Comparison of ENCODE assay signal across 16 cellular contexts in the genomic region with DNA sequence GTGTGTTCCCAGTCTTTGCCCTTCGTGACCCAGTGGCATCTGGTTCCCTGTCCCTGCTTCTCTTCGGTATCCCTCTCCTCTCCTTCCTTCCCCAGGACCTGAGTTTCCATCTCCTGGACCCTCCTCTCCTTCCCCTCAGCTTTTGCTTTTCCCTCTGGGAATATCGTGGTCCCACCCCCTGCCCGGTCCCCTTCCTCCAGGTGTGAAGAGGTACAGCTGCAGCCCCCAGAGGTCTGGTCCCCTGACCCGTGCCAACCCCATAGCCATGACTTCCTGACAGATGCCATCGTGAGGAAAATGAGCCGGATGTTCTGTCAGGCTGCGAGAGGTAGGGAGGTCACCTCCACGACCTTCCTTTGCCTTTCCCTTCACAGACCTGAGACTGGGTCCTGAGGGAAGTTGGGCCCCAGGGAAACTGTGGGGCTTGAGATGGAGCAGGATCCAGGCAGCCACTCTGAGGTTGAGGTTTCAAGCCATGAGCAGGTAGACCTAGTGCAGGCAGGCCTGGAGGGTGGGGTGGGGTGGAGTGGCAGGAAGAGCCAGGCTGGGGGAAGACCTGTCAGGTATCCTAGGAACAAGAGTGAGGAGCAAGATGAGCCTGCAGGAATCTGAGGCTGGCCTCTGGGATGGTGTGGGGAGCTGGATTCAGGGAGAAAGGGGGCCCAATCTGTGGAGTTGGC. TPM values are rescaled to one million over a fixed set of nuclear protein-coding genes. Genes with fewer than 3 reads are reported as not detected.
DNase-seq lines count a peak whose midpoint lies in the region; ATAC-seq, FAIRE-seq and TF ChIP-seq lines count a peak whose summit lies in the region.
"Had no signal": no experiment of that assay in that cellular context is flagged by ENCODE, and none has a peak within 500 bp of the region (broad histone marks: within the 10 kb centered on the region; RNA-seq: fewer than 3 reads in every experiment).

No MANE protein-coding gene starts in this region.

- no peaks in the 10 kb centered on the region for H3K27me3 Mint-ChIP-seq in activated CD4-positive, alpha-beta memory T cell treated with anti-CD3 and anti-CD28 coated beads, Interleukin-2, amount 10 ng/mL, durations not matched to agents 7 days and 5 days
- H3K27me3 Mint-ChIP-seq in activated CD4-positive, alpha-beta memory T cell treated with anti-CD3 and anti-CD28 coated beads for 36 hours = no peaks in the 10 kb centered on the region
- H3K27me3 Mint-ChIP-seq in osteocyte (ENCODE audit: unreplicated experiment) = no peaks in the 10 kb centered on the region

- POLR2A ChIA-PET in activated CD4-positive, alpha-beta memory T cell treated with anti-CD3 and anti-CD28 coated beads, Interleukin-2, amount 10 ng/mL, durations not matched to agents 7 days and 5 days (lab: Charles Lee) = interaction anchor here (30.9 to 31.8 kb wide), 2 partner anchors 4 to 15 kb away, joined by 1091 read pairs; partner anchors contain the start of genes RACK1, TRIM41 and TRIM52
- POLR2A ChIA-PET in activated CD4-positive, alpha-beta memory T cell treated with anti-CD3 and anti-CD28 coated beads for 36 hours (lab: Charles Lee) = interaction anchor here (1.4 to 2.5 kb wide), 4 partner anchors 9 to 49 kb away, joined by 3 to 30 read pairs (median 10); partner anchors contain the start of gene TRIM41
- POLR2A ChIA-PET in IMR-90 (lab: Charles Lee; ENCODE audit: unreplicated experiment) = no interaction called here
- POLR2A ChIA-PET in GM12878 (lab: Charles Lee) = interaction anchor here (3.0 kb wide), 1 partner anchor 9 kb away, joined by 10 read pairs; no protein-coding TSS in a partner anchor

- no peak overlapping the region for H3K18ac ChIP-seq in IMR-90 (ENCODE audit: low read depth, low read length)

- DNase-seq in activated CD4-positive, alpha-beta memory T cell treated with anti-CD3 and anti-CD28 coated beads, Interleukin-2, amount 10 ng/mL, durations not matched to agents 7 days and 5 days = no peak
- DNase-seq in activated CD4-positive, alpha-beta memory T cell treated with anti-CD3 and anti-CD28 coated beads for 36 hours = no peak
- DNase-seq in IMR-90 (no peak), GM12878 (ENCODE audit: low read depth, low spot score) (no peak), osteocyte (ENCODE audit: extremely low spot score, unreplicated experiment) (no peak), body of pancreas (no peak)
- no peak for DNase-seq in stimulated activated CD4-positive, alpha-beta T cell treated with anti-CD3 and anti-CD28 coated beads, Interleukin-15, amount 100 ng/mL, for 24 hours
- DNase-seq: COR-L47, GOT3, mammary epithelial cell, NCI-H2029, NCI-H774, Right ventricle myocardium superior had no signal

- no peak overlapping the region for H2AFZ ChIP-seq in IMR-90 (replicated peaks; ENCODE audit: low read length, poor library complexity)
- H2AFZ ChIP-seq in GM12878 (ENCODE audit: control insufficient read depth, low read depth, low read length) = no peak overlapping the region

- H4K20me1 ChIP-seq in IMR-90 (ENCODE audit: insufficient read depth, low read length) (peaks cover 52% of the 10 kb centered on the region), GM12878 (ENCODE audit: control insufficient read depth, insufficient read depth) (peaks cover 6% of the 10 kb centered on the region)

- H3K9me3 ChIP-seq in IMR-90 (ENCODE audit: control insufficient read depth, insufficient read depth, low read length) (no peaks in the 10 kb centered on the region), GM12878 (replicated peaks; ENCODE audit: control insufficient read depth, insufficient read depth, low read length) (no peaks in the 10 kb centered on the region), body of pancreas (no peaks in the 10 kb centered on the region)

- TF ChIP-seq EP300 in GM12878 (IDR thresholded peaks at IDR 0.05; ENCODE audit: borderline replicate concordance in 1 of 2, control insufficient read depth in 1 of 2, low read depth in 2 of 2, low read length in 2 of 2) = no peak

- TF ChIP-seq RAD21 in IMR-90 (IDR thresholded peaks at IDR 0.05; ENCODE audit: low read length) (no peak), GM12878 (IDR thresholded peaks at IDR 0.05; ENCODE audit: insufficient read depth, low read depth, low read length) (no peak)

- H3K36me3 ChIP-seq in IMR-90 (ENCODE audit: control insufficient read depth, insufficient read depth, low read length) (peaks cover 69% of the 10 kb centered on the region), GM12878 (ENCODE audit: control insufficient read depth in 2 of 2, insufficient read depth in 2 of 2, low read length in 1 of 2) (peaks cover 29 to 43% of the 10 kb centered on the region in 2 experiments), body of pancreas (replicated peaks in 1 of 2; ENCODE audit: insufficient read depth in 1 of 2, low read depth in 2 of 2) (peaks cover 7 to 34% of the 10 kb centered on the region in 2 donors)

- peaks cover 16 to 36% of the 10 kb centered on the region in 2 experiments for H3K79me1 ChIP-seq in IMR-90 (ENCODE audit: low read depth in 1 of 2, low read length in 2 of 2)

- H3K4me2 ChIP-seq in IMR-90 (ENCODE audit: low read depth, low read length) = no peak overlapping the region
- no peak overlapping the region for H3K4me2 ChIP-seq in GM12878 (ENCODE audit: control insufficient read depth, insufficient read depth)

- SMC1A ChIA-PET in GM12878 (lab: Charles Lee; ENCODE audit: uncharacterized antibody, unreplicated experiment) = no interaction called here

- dilution Hi-C loops in IMR-90 (cut with HindIII; ENCODE audit: low sequenced_read_pairs, unreplicated experiment) = no loop called here

- H2BK20ac ChIP-seq in IMR-90 (ENCODE audit: low read depth, low read length) = no peak overlapping the region

- intact Hi-C loops in activated CD4-positive, alpha-beta memory T cell treated with anti-CD3 and anti-CD28 coated beads for 36 hours (cut with micrococcal nuclease) = no loop called here
- intact Hi-C loops in IMR-90 (cut with micrococcal nuclease) (no loop called here), GM12878 (cut with micrococcal nuclease; ENCODE audit: unreplicated experiment) (no loop called here), body of pancreas (cut with DNase I) (no loop called here)

- no peak for FAIRE-seq in GM12878 (lab: Jason Lieb, UNC)

- BruUV-seq in IMR-90 (replicated peaks; lab: Mats Ljungman, UMichigan) (no TSS peak), GM12878 (replicated peaks; lab: Mats Ljungman, UMichigan) (no TSS peak)

- no peaks in the 10 kb centered on the region for H3K27me3 ChIP-seq in IMR-90 (ENCODE audit: control insufficient read depth, insufficient read depth, low read length)
- H3K27me3 ChIP-seq in GM12878 (replicated peaks in 1 of 2; ENCODE audit: control insufficient read depth in 2 of 2, insufficient read depth in 2 of 2, low read length in 1 of 2) = no peaks in the 10 kb centered on the region
- no peaks in the 10 kb centered on the region for H3K27me3 ChIP-seq in body of pancreas

- no peak overlapping the region for H4K8ac ChIP-seq in IMR-90 (ENCODE audit: low read depth in 2 of 2, low read length in 2 of 2)

- no peak overlapping the region for H2AK9ac ChIP-seq in IMR-90 (replicated peaks; ENCODE audit: low read depth, low read length, poor library complexity)

- no peak overlapping the region for H3K23ac ChIP-seq in IMR-90 (ENCODE audit: low read depth, low read length)

- TF ChIP-seq CTCF in IMR-90 (conservative IDR thresholded peaks at IDR 0.05; ENCODE audit: low read depth, low read length) = no peak
- TF ChIP-seq CTCF in GM12878 (IDR thresholded peaks at IDR 0.05 in 2 of 3, conservative IDR thresholded peaks at IDR 0.05 in 1 of 3; ENCODE audit: control insufficient read depth in 2 of 3, extremely low read depth in 1 of 3, insufficient read depth in 1 of 3, low read depth in 3 of 3, low read length in 3 of 3) = no peak
- no peak for TF ChIP-seq CTCF in osteocyte (IDR thresholded peaks at IDR 0.05)
- TF ChIP-seq CTCF in body of pancreas (IDR thresholded peaks at IDR 0.05) = no peak

- no peak overlapping the region for H2BK5ac ChIP-seq in IMR-90 (ENCODE audit: low read depth, low read length, poor library complexity, severe bottlenecking)

- H2BK15ac ChIP-seq in IMR-90 (ENCODE audit: low read depth, low read length) = no peak overlapping the region

- H3K56ac ChIP-seq in IMR-90 (ENCODE audit: extremely low read depth, insufficient read depth, low read length) = no peak overlapping the region

- RAD21 ChIA-PET in GM12878 (lab: Charles Lee; ENCODE audit: unreplicated experiment) = no interaction called here

- H2BK120ac ChIP-seq in IMR-90 (ENCODE audit: low read depth, low read length) = no peak overlapping the region

- in situ Hi-C loops in IMR-90 (cut with MboI; ENCODE audit: low sequenced_read_pairs) = no loop called here
- in situ Hi-C loops in GM12878 (cut with MboI) = no loop called here

- no peaks in the 10 kb centered on the region; the same call in 1 of the 2 replicates for H3K9me1 ChIP-seq in IMR-90 (ENCODE audit: insufficient read depth, low read length)

- no peak overlapping the region for H3K4me3 Mint-ChIP-seq in activated CD4-positive, alpha-beta memory T cell treated with anti-CD3 and anti-CD28 coated beads, Interleukin-2, amount 10 ng/mL, durations not matched to agents 7 days and 5 days
- H3K4me3 Mint-ChIP-seq in activated CD4-positive, alpha-beta memory T cell treated with anti-CD3 and anti-CD28 coated beads for 36 hours = no peak overlapping the region
- no peak overlapping the region for H3K4me3 Mint-ChIP-seq in osteocyte (ENCODE audit: unreplicated experiment)

- H3K79me2 ChIP-seq in GM12878 (ENCODE audit: control insufficient read depth, insufficient read depth, low read length) = peaks cover 7% of the 10 kb centered on the region

- H3K9ac ChIP-seq in IMR-90 (ENCODE audit: low read depth, low read length) (no peak overlapping the region), GM12878 (ENCODE audit: control insufficient read depth, insufficient read depth, low read length) (no peak overlapping the region)

- H3K27ac Mint-ChIP-seq in activated CD4-positive, alpha-beta memory T cell treated with anti-CD3 and anti-CD28 coated beads, Interleukin-2, amount 10 ng/mL, durations not matched to agents 7 days and 5 days = peak overlapping the region; percentile 42
- no peak overlapping the region for H3K27ac Mint-ChIP-seq in activated CD4-positive, alpha-beta memory T cell treated with anti-CD3 and anti-CD28 coated beads for 36 hours
- peak overlapping the region; percentile 41 for H3K27ac Mint-ChIP-seq in osteocyte (ENCODE audit: unreplicated experiment)

- no peak overlapping the region for H3K14ac ChIP-seq in IMR-90 (replicated peaks; ENCODE audit: low read depth, low read length)

- H4K91ac ChIP-seq in IMR-90 (ENCODE audit: insufficient read depth, low read depth, low read length) = no peak overlapping the region

- TF ChIP-seq POLR2A in IMR-90 (IDR thresholded peaks at IDR 0.05; ENCODE audit: low read depth, low read length) (no peak), GM12878 (IDR thresholded peaks at IDR 0.05; ENCODE audit: low read depth, low read length) (peak; percentile 4; the same call in 1 of the 2 replicates), body of pancreas (IDR thresholded peaks at IDR 0.05) (no peak)

- no peaks in the 10 kb centered on the region for H3K9me3 Mint-ChIP-seq in activated CD4-positive, alpha-beta memory T cell treated with anti-CD3 and anti-CD28 coated beads, Interleukin-2, amount 10 ng/mL, durations not matched to agents 7 days and 5 days
- no peaks in the 10 kb centered on the region for H3K9me3 Mint-ChIP-seq in activated CD4-positive, alpha-beta memory T cell treated with anti-CD3 and anti-CD28 coated beads for 36 hours
- no peaks in the 10 kb centered on the region for H3K9me3 Mint-ChIP-seq in osteocyte (ENCODE audit: unreplicated experiment)

- H3K36me3 Mint-ChIP-seq in activated CD4-positive, alpha-beta memory T cell treated with anti-CD3 and anti-CD28 coated beads, Interleukin-2, amount 10 ng/mL, durations not matched to agents 7 days and 5 days (ENCODE audit: low read depth) = peaks cover 81% of the 10 kb centered on the region
- peaks cover 57% of the 10 kb centered on the region for H3K36me3 Mint-ChIP-seq in activated CD4-positive, alpha-beta memory T cell treated with anti-CD3 and anti-CD28 coated beads for 36 hours
- peaks cover 39% of the 10 kb centered on the region for H3K36me3 Mint-ChIP-seq in osteocyte (ENCODE audit: unreplicated experiment)

- CTCF ChIA-PET in activated CD4-positive, alpha-beta memory T cell treated with anti-CD3 and anti-CD28 coated beads, Interleukin-2, amount 10 ng/mL, durations not matched to agents 7 days and 5 days (lab: Charles Lee) = no interaction called here
- CTCF ChIA-PET in activated CD4-positive, alpha-beta memory T cell treated with anti-CD3 and anti-CD28 coated beads for 36 hours (lab: Charles Lee) = interaction anchor here (2.0 kb wide), 1 partner anchor 49 kb away, joined by 5 read pairs; no protein-coding TSS in a partner anchor
- CTCF ChIA-PET in IMR-90 (lab: Yijun Ruan, JAX) = no interaction called here
- CTCF ChIA-PET in GM12878 (lab: Yijun Ruan, JAX) = no interaction called here

- H3K27ac ChIP-seq in IMR-90 (ENCODE audit: insufficient read depth, low read length) (no peak overlapping the region), GM12878 (ENCODE audit: control insufficient read depth, insufficient read depth) (no peak overlapping the region), body of pancreas (no peak overlapping the region)
- H3K27ac ChIP-seq: HL-60, skin epidermis had no signal

- H2AK5ac ChIP-seq in IMR-90 (ENCODE audit: low read depth, low read length) = no peak overlapping the region

- no peak overlapping the region for H4K5ac ChIP-seq in IMR-90 (ENCODE audit: low read depth, low read length)

- H3K4me1 Mint-ChIP-seq in activated CD4-positive, alpha-beta memory T cell treated with anti-CD3 and anti-CD28 coated beads, Interleukin-2, amount 10 ng/mL, durations not matched to agents 7 days and 5 days = peaks cover 37% of the 10 kb centered on the region
- H3K4me1 Mint-ChIP-seq in activated CD4-positive, alpha-beta memory T cell treated with anti-CD3 and anti-CD28 coated beads for 36 hours (ENCODE audit: low read depth) = peaks cover 24% of the 10 kb centered on the region
- peaks cover 11% of the 10 kb centered on the region for H3K4me1 Mint-ChIP-seq in osteocyte (ENCODE audit: unreplicated experiment)

- H3K4me1 ChIP-seq in IMR-90 (ENCODE audit: control insufficient read depth, insufficient read depth, low read length) = no peaks in the 10 kb centered on the region
- no peaks in the 10 kb centered on the region for H3K4me1 ChIP-seq in GM12878 (ENCODE audit: control insufficient read depth, insufficient read depth, low read length)
- no peaks in the 10 kb centered on the region for H3K4me1 ChIP-seq in body of pancreas

- H3K4ac ChIP-seq in IMR-90 (ENCODE audit: low read depth, low read length) = no peak overlapping the region

- ATAC-seq in IMR-90 (ENCODE audit: low read depth) (peak; percentile 3; the same call in 1 of the 2 replicates), GM12878 (peak; percentile 11; the same call in 2 of the 3 replicates), body of pancreas (no peak), GM19324 (IDR thresholded peaks at IDR 0.05; ENCODE audit: low FRiP score, unreplicated experiment) (no peak)

- 63% methylated on average over 3 of the region's 9 CpGs; no CpG with 5 or more reads in 1 of the 2 experiments for WGBS in IMR-90 (ENCODE audit: extremely low coverage in 2 of 2, insufficient read length in 1 of 2), 2 experiments
- WGBS in GM12878 (ENCODE audit: insufficient coverage, insufficient replicate concordance, low lambda C conversion rate, missing lambda C conversion rate) = 58% methylated on average over 9 of the region's 9 CpGs
- 70 to 73% methylated on average over 9 of the region's 9 CpGs for WGBS in body of pancreas, 2 donors

- H3K4me3 ChIP-seq in IMR-90 (ENCODE audit: insufficient read depth, low read depth, low read length) (no peak overlapping the region), GM12878 (no peak overlapping the region), body of pancreas (no peak overlapping the region)
- H3K4me3 ChIP-seq: skin epidermis had no signal

RNA-seq across cellular contexts. Expression of gene RACK1, which starts 10.1 kb away (rescaled TPM):
- 1,000 to 10,000 TPM; 1,749 to 1,772 TPM for total RNA-seq in activated CD4-positive, alpha-beta memory T cell treated with anti-CD3 and anti-CD28 coated beads, Interleukin-2, amount 10 ng/mL, durations not matched to agents 7 days and 5 days
- total RNA-seq in activated CD4-positive, alpha-beta memory T cell treated with anti-CD3 and anti-CD28 coated beads for 36 hours = 1,000 to 10,000 TPM; 2,635 to 2,697 TPM
- 5,432 and 9,350 TPM in 2 replicates for total RNA-seq in IMR-90 (2012; rRNA removed)
- 4,263 and 4,589 TPM in 2 replicates for polyA plus RNA-seq in IMR-90 (2012; rRNA removed)
- 5,168 and 5,845 TPM in 2 replicates for polyA plus RNA-seq in IMR-90 (2012; cell fraction: cytosol; rRNA removed)
- 1,327 and 2,272 TPM in 2 replicates for polyA plus RNA-seq in IMR-90 (2012; cell fraction: nucleus; rRNA removed; ENCODE audit: low replicate concordance)
- total RNA-seq in GM12878 (2013; cell fraction: nucleolus; rRNA removed) = 1,060 and 1,082 TPM in 2 replicates
- total RNA-seq in GM12878 (2014; rRNA removed) = 6,385 and 6,584 TPM in 2 replicates
- 4,111 and 4,251 TPM in 2 replicates for total RNA-seq in GM12878 (2014; rRNA removed; fragmentation: Illumina TruSeq; extraction: Trizol)
- total RNA-seq in GM12878 (2021) = 2,742 and 2,873 TPM in 2 replicates
- 2,498 TPM for polyA plus RNA-seq in GM12878 (2011; ENCODE audit: low read depth)
- 2,058 and 4,963 TPM in 2 replicates for polyA plus RNA-seq in GM12878 (2011; rRNA removed)
- polyA plus RNA-seq in GM12878 (2011; cell fraction: cytosol; rRNA removed) = 6,471 and 7,747 TPM in 2 replicates
- polyA plus RNA-seq in GM12878 (2011; cell fraction: nucleus; rRNA removed) = 2,792 and 3,345 TPM in 2 replicates
- 4,319 and 4,635 TPM in 2 replicates for polyA plus RNA-seq in GM12878 (2012)
- polyA plus RNA-seq in GM12878 (2014; fragmentation: Illumina TruSeq; extraction: Trizol) = 2,869 and 4,083 TPM in 2 replicates
- 1,000 to 10,000 TPM; 3,729 to 5,412 TPM for polyA plus RNA-seq in GM12878 (2014; fragmentation: Nextera tagmentation; extraction: Ambion mirVana)
- 5,813 and 5,897 TPM in 2 replicates for polyA plus RNA-seq in GM12878 (2014; rRNA removed)
- polyA plus RNA-seq in GM12878 (2016; fragmentation: Nextera tagmentation; extraction: Ambion mirVana) = 1,000 to 10,000 TPM; 1,365 to 1,424 TPM
- 6,568 and 9,193 TPM in 2 replicates for polyA minus RNA-seq in GM12878 (2011; rRNA and poly(A)+ RNA removed)
- 1,862 and 1,930 TPM in 2 replicates for polyA minus RNA-seq in GM12878 (2011; cell fraction: cytosol; rRNA and poly(A)+ RNA removed)
- polyA minus RNA-seq in GM12878 (2011; cell fraction: nucleus; rRNA and poly(A)+ RNA removed) = 910 and 1,213 TPM in 2 replicates
- total RNA-seq in osteocyte = 1,869 and 1,921 TPM in 2 replicates
- total RNA-seq in body of pancreas = 1,000 to 10,000 TPM; 1,136 to 1,977 TPM

RNA-seq across cellular contexts. Expression of gene TRIM41, which starts 10.5 kb away (rescaled TPM):
- 10 to 100 TPM; 42.4 to 43.7 TPM for total RNA-seq in activated CD4-positive, alpha-beta memory T cell treated with anti-CD3 and anti-CD28 coated beads, Interleukin-2, amount 10 ng/mL, durations not matched to agents 7 days and 5 days
- total RNA-seq in activated CD4-positive, alpha-beta memory T cell treated with anti-CD3 and anti-CD28 coated beads for 36 hours = 10 to 100 TPM; 35.3 to 36.4 TPM
- total RNA-seq in IMR-90 (2012; rRNA removed) = 5.9 and 6.9 TPM in 2 replicates
- 15.7 and 16.9 TPM in 2 replicates for polyA plus RNA-seq in IMR-90 (2012; rRNA removed)
- 9.6 and 12.6 TPM in 2 replicates for polyA plus RNA-seq in IMR-90 (2012; cell fraction: cytosol; rRNA removed)
- polyA plus RNA-seq in IMR-90 (2012; cell fraction: nucleus; rRNA removed; ENCODE audit: low replicate concordance) = 63.1 and 67.0 TPM in 2 replicates
- 30.1 and 34.3 TPM in 2 replicates for total RNA-seq in GM12878 (2013; cell fraction: nucleolus; rRNA removed)
- 16.0 and 17.2 TPM in 2 replicates for total RNA-seq in GM12878 (2014; rRNA removed)
- total RNA-seq in GM12878 (2014; rRNA removed; fragmentation: Illumina TruSeq; extraction: Trizol) = 10.5 and 10.6 TPM in 2 replicates
- total RNA-seq in GM12878 (2021) = 24.6 and 28.9 TPM in 2 replicates
- 11.5 TPM for polyA plus RNA-seq in GM12878 (2011; ENCODE audit: low read depth)
- polyA plus RNA-seq in GM12878 (2011; rRNA removed) = 14.8 and 17.7 TPM in 2 replicates
- polyA plus RNA-seq in GM12878 (2011; cell fraction: cytosol; rRNA removed) = 16.4 and 21.9 TPM in 2 replicates
- 173 and 195 TPM in 2 replicates for polyA plus RNA-seq in GM12878 (2011; cell fraction: nucleus; rRNA removed)
- polyA plus RNA-seq in GM12878 (2012) = 21.7 and 28.2 TPM in 2 replicates
- polyA plus RNA-seq in GM12878 (2014; fragmentation: Illumina TruSeq; extraction: Trizol) = 9.4 and 10.6 TPM in 2 replicates
- polyA plus RNA-seq in GM12878 (2014; fragmentation: Nextera tagmentation; extraction: Ambion mirVana) = 1 to 10 TPM; 1.0 to 3.2 TPM
- polyA plus RNA-seq in GM12878 (2014; rRNA removed) = 21.5 and 24.4 TPM in 2 replicates
- polyA plus RNA-seq in GM12878 (2016; fragmentation: Nextera tagmentation; extraction: Ambion mirVana) = 1 to 10 TPM; 5.2 to 5.5 TPM
- 8.6 and 10.9 TPM in 2 replicates for polyA minus RNA-seq in GM12878 (2011; rRNA and poly(A)+ RNA removed)
- polyA minus RNA-seq in GM12878 (2011; cell fraction: cytosol; rRNA and poly(A)+ RNA removed) = 6.8 and 7.5 TPM in 2 replicates
- 16.0 and 24.7 TPM in 2 replicates for polyA minus RNA-seq in GM12878 (2011; cell fraction: nucleus; rRNA and poly(A)+ RNA removed)
- total RNA-seq in osteocyte = 25.2 and 27.1 TPM in 2 replicates
- 10 to 100 TPM; 12.5 to 15.2 TPM for total RNA-seq in body of pancreas

RNA-seq across cellular contexts. Expression of gene TRIM52, which starts 27.4 kb away (rescaled TPM):
- total RNA-seq in activated CD4-positive, alpha-beta memory T cell treated with anti-CD3 and anti-CD28 coated beads, Interleukin-2, amount 10 ng/mL, durations not matched to agents 7 days and 5 days = 10 to 100 TPM; 24.0 to 24.2 TPM
- 10 to 100 TPM; 10.9 to 11.7 TPM for total RNA-seq in activated CD4-positive, alpha-beta memory T cell treated with anti-CD3 and anti-CD28 coated beads for 36 hours
- total RNA-seq in IMR-90 (2012; rRNA removed) (2.3 and 3.9 TPM in 2 replicates), GM12878 (2014; rRNA removed) (6.5 and 7.1 TPM in 2 replicates), GM12878 (2014; rRNA removed; fragmentation: Illumina TruSeq; extraction: Trizol) (10.1 and 11.5 TPM in 2 replicates), GM12878 (2021) (8.4 and 8.6 TPM in 2 replicates), osteocyte (12.8 and 13.7 TPM in 2 replicates), body of pancreas (10 to 100 TPM; 16.9 to 26.0 TPM)
- polyA plus RNA-seq in IMR-90 (2012; rRNA removed) (6.1 and 6.9 TPM in 2 replicates), GM12878 (2011; rRNA removed) (24.3 and 34.0 TPM in 2 replicates), GM12878 (2014; fragmentation: Illumina TruSeq; extraction: Trizol) (12.4 and 14.7 TPM in 2 replicates), GM12878 (2014; fragmentation: Nextera tagmentation; extraction: Ambion mirVana) (1 to 10 TPM; 1.4 to 3.4 TPM), GM12878 (2014; rRNA removed) (11.6 and 13.4 TPM in 2 replicates), GM12878 (2016; fragmentation: Nextera tagmentation; extraction: Ambion mirVana) (1 to 10 TPM; 6.8 to 7.9 TPM)
- polyA plus RNA-seq in IMR-90 (2012; cell fraction: cytosol; rRNA removed) = 1.4 and 1.9 TPM in 2 replicates
- polyA plus RNA-seq in IMR-90 (2012; cell fraction: nucleus; rRNA removed; ENCODE audit: low replicate concordance) = 11.0 and 27.8 TPM in 2 replicates
- total RNA-seq in GM12878 (2013; cell fraction: nucleolus; rRNA removed) = 46.6 and 48.5 TPM in 2 replicates
- polyA plus RNA-seq in GM12878 (2011; ENCODE audit: low read depth) = 5.9 TPM
- polyA plus RNA-seq in GM12878 (2011; cell fraction: cytosol; rRNA removed) = 12.3 and 13.7 TPM in 2 replicates
- 31.5 and 38.7 TPM in 2 replicates for polyA plus RNA-seq in GM12878 (2011; cell fraction: nucleus; rRNA removed)
- 10.7 and 12.3 TPM in 2 replicates for polyA plus RNA-seq in GM12878 (2012)
- 19.5 and 28.6 TPM in 2 replicates for polyA minus RNA-seq in GM12878 (2011; rRNA and poly(A)+ RNA removed)
- polyA minus RNA-seq in GM12878 (2011; cell fraction: cytosol; rRNA and poly(A)+ RNA removed) = 6.1 and 7.9 TPM in 2 replicates
- polyA minus RNA-seq in GM12878 (2011; cell fraction: nucleus; rRNA and poly(A)+ RNA removed) = 15.4 and 24.9 TPM in 2 replicates

RNA-seq across cellular contexts. Expression of gene TRIM7, which starts 28.6 kb away (rescaled TPM):
- total RNA-seq in activated CD4-positive, alpha-beta memory T cell treated with anti-CD3 and anti-CD28 coated beads, Interleukin-2, amount 10 ng/mL, durations not matched to agents 7 days and 5 days = 1 to 10 TPM; 1.9 to 2.0 TPM
- total RNA-seq in activated CD4-positive, alpha-beta memory T cell treated with anti-CD3 and anti-CD28 coated beads for 36 hours = 1 to 10 TPM; 2.9 to 3.5 TPM
- total RNA-seq in IMR-90 (2012; rRNA removed) (0.54 and 0.83 TPM in 2 replicates), GM12878 (2014; rRNA removed) (0.54 and 1.1 TPM in 2 replicates), GM12878 (2014; rRNA removed; fragmentation: Illumina TruSeq; extraction: Trizol) (0.22 and 0.46 TPM in 2 replicates), GM12878 (2021) (0.38 and 0.96 TPM in 2 replicates), osteocyte (3.8 and 4.0 TPM in 2 replicates), body of pancreas (10 to 100 TPM; 11.5 to 17.9 TPM)
- polyA plus RNA-seq in IMR-90 (2012; rRNA removed) (1.0 and 1.3 TPM in 2 replicates), GM12878 (2011; rRNA removed) (1.6 TPM in 2 replicates), GM12878 (2014; fragmentation: Illumina TruSeq; extraction: Trizol) (0.32 and 0.33 TPM in 2 replicates), GM12878 (2014; fragmentation: Nextera tagmentation; extraction: Ambion mirVana) (under 1 TPM; 0.02 to 0.20 TPM), GM12878 (2014; rRNA removed) (0.84 and 1.1 TPM in 2 replicates), GM12878 (2016; fragmentation: Nextera tagmentation; extraction: Ambion mirVana) (1 to 10 TPM in 1 of 2 experiments, under 1 TPM in 1; 0.44 to 1.3 TPM)
- 1.6 and 1.8 TPM in 2 replicates for polyA plus RNA-seq in IMR-90 (2012; cell fraction: cytosol; rRNA removed)
- polyA plus RNA-seq in IMR-90 (2012; cell fraction: nucleus; rRNA removed; ENCODE audit: low replicate concordance) = 0.76 and 1.6 TPM in 2 replicates
- 0.59 and 0.84 TPM in 2 replicates for total RNA-seq in GM12878 (2013; cell fraction: nucleolus; rRNA removed)
- 1.1 TPM for polyA plus RNA-seq in GM12878 (2011; ENCODE audit: low read depth)
- polyA plus RNA-seq in GM12878 (2011; cell fraction: cytosol; rRNA removed) = 0.97 and 1.0 TPM in 2 replicates
- polyA plus RNA-seq in GM12878 (2011; cell fraction: nucleus; rRNA removed) = 2.2 and 2.4 TPM in 2 replicates
- 0.87 and 1.7 TPM in 2 replicates for polyA plus RNA-seq in GM12878 (2012)
- 0.80 and 0.88 TPM in 2 replicates for polyA minus RNA-seq in GM12878 (2011; rRNA and poly(A)+ RNA removed)
- 0.83 and 1.1 TPM in 2 replicates for polyA minus RNA-seq in GM12878 (2011; cell fraction: cytosol; rRNA and poly(A)+ RNA removed)
- 0.73 and 1.5 TPM in 2 replicates for polyA minus RNA-seq in GM12878 (2011; cell fraction: nucleus; rRNA and poly(A)+ RNA removed)

Comparison
In these comparisons a context has a peak if more than half of its experiments do, and no peak if none do; other contexts are left out.
1. ATAC-seq: peak in IMR-90 (single experiment) and GM12878 (single experiment); none in body of pancreas (single experiment) and GM19324 (single experiment).